17 cellular contexts compared by ENCODE assay signal in the genomic region with DNA sequence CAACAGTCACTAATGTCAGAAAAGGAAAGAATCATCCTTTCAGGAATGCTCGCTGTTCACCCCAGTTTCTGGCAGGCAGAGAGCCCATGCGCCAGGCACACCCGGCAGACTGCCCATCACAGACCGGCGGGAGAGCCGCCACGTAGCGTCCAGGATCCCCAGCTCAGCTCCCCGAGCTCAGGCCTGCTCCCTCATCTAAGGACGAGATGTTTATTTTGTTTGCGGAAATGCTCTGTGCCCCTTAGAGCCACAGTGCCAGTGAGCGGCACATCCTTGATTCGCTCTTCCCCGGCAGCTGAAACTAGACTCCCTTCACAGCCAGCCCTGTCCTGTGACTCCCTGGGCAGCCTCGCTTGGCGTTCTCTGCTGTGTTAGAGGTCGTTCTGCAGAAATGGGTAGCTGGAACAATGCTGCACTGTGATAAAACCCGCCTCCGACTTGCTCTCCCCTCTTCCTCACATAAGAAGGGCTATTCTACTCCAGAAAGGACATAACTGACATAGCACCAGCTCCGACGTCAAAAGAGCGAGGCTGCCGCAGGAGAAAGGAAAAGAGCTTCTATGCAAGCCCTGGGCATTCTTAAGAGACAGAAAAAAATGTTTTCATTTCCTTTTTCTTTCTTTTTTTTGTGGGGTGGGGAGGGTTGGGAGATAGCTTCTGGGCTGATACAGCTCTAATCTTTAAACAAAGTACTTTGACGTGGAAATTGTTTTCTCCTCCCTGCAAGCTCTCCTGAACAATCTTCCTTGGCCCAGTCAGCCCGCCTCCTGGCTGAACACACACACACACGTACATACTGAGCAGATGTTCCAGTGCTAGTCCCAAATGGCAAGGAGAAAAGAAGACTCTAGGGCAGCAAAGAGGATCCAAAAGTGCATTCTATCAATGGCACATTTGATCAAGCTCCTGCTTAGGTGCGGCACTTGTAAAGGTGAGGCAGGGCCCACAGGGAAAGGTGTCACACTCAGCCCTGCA. TPM values are rescaled to one million over a fixed set of nuclear protein-coding genes. Genes with fewer than 3 reads are reported as not detected.
DNase-seq lines count a peak whose midpoint lies in the region; ATAC-seq and TF ChIP-seq lines count a peak whose summit lies in the region.
"Had no signal": no experiment of that assay in that cellular context is flagged by ENCODE, and none has a peak within 500 bp of the region (broad histone marks: within the 10 kb centered on the region; RNA-seq: fewer than 3 reads in every experiment).

No MANE protein-coding gene starts in this region.

- no peak overlapping the region for H3K9ac ChIP-seq in endodermal cell (ENCODE audit: extremely low read depth, low read length, poor library complexity, severe bottlenecking)
- no peak overlapping the region for H3K9ac ChIP-seq in mesendoderm (ENCODE audit: low read length)

- H3K36me3 Mint-ChIP-seq in activated CD8-positive, alpha-beta memory T cell treated with anti-CD3 and anti-CD28 coated beads, Interleukin-2, amount 10 ng/mL, durations not matched to agents 7 days and 5 days = peaks cover 43% of the 10 kb centered on the region
- peaks cover 79% of the 10 kb centered on the region for H3K36me3 Mint-ChIP-seq in endodermal cell (ENCODE audit: low read depth)

- ATAC-seq in activated CD8-positive, alpha-beta memory T cell treated with anti-CD3 and anti-CD28 coated beads, Interleukin-2, amount 10 ng/mL, durations not matched to agents 7 days and 5 days = no peak
- ATAC-seq: stimulated activated naive B cell treated with anti-CD40 and anti-IgM and Interleukin-4, amounts not matched to agents 10 μg/mL and 1 μg/mL and 100 μg/mL, for 72 hours had no signal

- H2BK15ac ChIP-seq in mesendoderm (replicated peaks; ENCODE audit: low read depth) = no peak overlapping the region

- H3K4me2 ChIP-seq in mesendoderm (ENCODE audit: low read length) = no peak overlapping the region

- H3K4me1 ChIP-seq in endodermal cell (ENCODE audit: control insufficient read depth, insufficient read depth, low read length) (peaks cover 9% of the 10 kb centered on the region), mesendoderm (ENCODE audit: control insufficient read depth, low read depth, low read length) (peaks cover 8% of the 10 kb centered on the region), testis (peaks cover 14% of the 10 kb centered on the region), transverse colon (no peaks in the 10 kb centered on the region)

- TF ChIP-seq POLR2A in testis (IDR thresholded peaks at IDR 0.05) = no peak
- TF ChIP-seq POLR2A in transverse colon (IDR thresholded peaks at IDR 0.05) = no peak

- H3K79me1 ChIP-seq in mesendoderm (ENCODE audit: low read length) = no peaks in the 10 kb centered on the region

- H2AK5ac ChIP-seq in mesendoderm (ENCODE audit: low read length) = no peak overlapping the region

- TF ChIP-seq CTCF in endodermal cell (conservative IDR thresholded peaks at IDR 0.05) = no peak
- no peak for TF ChIP-seq CTCF in testis (IDR thresholded peaks at IDR 0.05)
- no peak for TF ChIP-seq CTCF in transverse colon (IDR thresholded peaks at IDR 0.05)

- no peak overlapping the region for H4K8ac ChIP-seq in mesendoderm (ENCODE audit: low read depth, low read length)

- no peaks in the 10 kb centered on the region for H3K9me3 Mint-ChIP-seq in activated CD8-positive, alpha-beta memory T cell treated with anti-CD3 and anti-CD28 coated beads, Interleukin-2, amount 10 ng/mL, durations not matched to agents 7 days and 5 days (ENCODE audit: low read depth)
- H3K9me3 Mint-ChIP-seq in endodermal cell = peaks cover 21% of the 10 kb centered on the region
- H3K9me3 Mint-ChIP-seq: activated CD4-positive, alpha-beta memory T cell treated with anti-CD3 and anti-CD28 coated beads for 36 hours; nephron; T-helper 2 cell treated with Interferon-gamma antibody and Interleukin-4, amounts not matched to agents 5 μg/mL and 100 μg/mL, for 36 hours had no signal

- H2BK120ac ChIP-seq in mesendoderm (ENCODE audit: low read depth, low read length) = no peak overlapping the region

- peak; percentile 44 for DNase-seq in activated CD8-positive, alpha-beta memory T cell treated with anti-CD3 and anti-CD28 coated beads for 24 hours
- DNase-seq in activated CD8-positive, alpha-beta memory T cell treated with anti-CD3 and anti-CD28 coated beads, Interleukin-2, amount 10 ng/mL, durations not matched to agents 7 days and 5 days = no peak
- DNase-seq in endodermal cell (peak; percentile 37), mesendoderm (no peak), testis (peak; percentile 79), RKO (ENCODE audit: low spot score) (no peak), transverse colon (no peak), GF-D8 (lab: John Stamatoyannopoulos, UW) (no peak)
- DNase-seq: activated CD4-positive, alpha-beta memory T cell treated with anti-CD3 and anti-CD28 coated beads for 36 hours; KG1; NCI-H1930; stimulated activated CD4-positive, alpha-beta T cell treated with anti-CD3 and anti-CD28 coated beads, Interleukin-1b, Interleukin-23, amount 100 ng/mL, for 48 hours; stimulated activated naive B cell treated with anti-CD40 and anti-IgM and Interleukin-4, amounts not matched to agents 10 μg/mL and 1 μg/mL and 100 μg/mL, for 72 hours had no signal

- no peak overlapping the region for H3K4ac ChIP-seq in mesendoderm (ENCODE audit: low read depth, low read length)

- no peaks in the 10 kb centered on the region for H3K79me2 ChIP-seq in mesendoderm (ENCODE audit: control insufficient read depth, insufficient read depth, low read length)

- no peaks in the 10 kb centered on the region for H3K27me3 Mint-ChIP-seq in activated CD8-positive, alpha-beta memory T cell treated with anti-CD3 and anti-CD28 coated beads, Interleukin-2, amount 10 ng/mL, durations not matched to agents 7 days and 5 days
- no peaks in the 10 kb centered on the region for H3K27me3 Mint-ChIP-seq in endodermal cell (ENCODE audit: insufficient read depth)
- H3K27me3 Mint-ChIP-seq: activated CD4-positive, alpha-beta memory T cell treated with anti-CD3 and anti-CD28 coated beads for 36 hours; stimulated activated naive B cell treated with anti-CD40 and anti-IgM and Interleukin-4, amounts not matched to agents 10 μg/mL and 1 μg/mL and 100 μg/mL, for 72 hours had no signal

- WGBS in endodermal cell (ENCODE audit: insufficient coverage in 1 of 2, insufficient read length in 1 of 2), 2 experiments = 90 to 91% methylated on average over 19 to 27 of the region's 27 CpGs
- WGBS in mesendoderm (ENCODE audit: extremely low coverage, insufficient coverage, low lambda C conversion rate) = no CpG with 5 or more reads among the region's 27 CpGs
- 66 to 85% methylated on average over 26 to 27 of the region's 27 CpGs for WGBS in testis, 2 donors
- WGBS in transverse colon (ENCODE audit: low coverage in 1 of 2), 2 donors = 82 to 89% methylated on average over 11 to 27 of the region's 27 CpGs

- intact Hi-C loops in testis (cut with DNase I; ENCODE audit: low total_unique reads) (no loop called here), transverse colon (cut with DNase I; ENCODE audit: low total_unique reads) (no loop called here)

- in situ Hi-C loops in transverse colon (cut with MboI; ENCODE audit: low pct_ligation_motif_present in 1 of 4, low pct_unique_long_range_greater_than_20kb in 1 of 4, low sequenced_read_pairs in 3 of 4) = no loop called here

- H3K27ac Mint-ChIP-seq in activated CD8-positive, alpha-beta memory T cell treated with anti-CD3 and anti-CD28 coated beads, Interleukin-2, amount 10 ng/mL, durations not matched to agents 7 days and 5 days = no peak overlapping the region
- peak overlapping the region; percentile 16 for H3K27ac Mint-ChIP-seq in endodermal cell
- H3K27ac Mint-ChIP-seq: activated CD4-positive, alpha-beta memory T cell treated with anti-CD3 and anti-CD28 coated beads for 36 hours; nephron; stimulated activated naive B cell treated with anti-CD40 and anti-IgM and Interleukin-4, amounts not matched to agents 10 μg/mL and 1 μg/mL and 100 μg/mL, for 72 hours; T-helper 2 cell treated with Interferon-gamma antibody and Interleukin-4, amounts not matched to agents 5 μg/mL and 100 μg/mL, for 36 hours had no signal

- H3K56ac ChIP-seq in mesendoderm (ENCODE audit: low read length) = peak overlapping the region; percentile 10

- H3K9me3 ChIP-seq in endodermal cell (ENCODE audit: control insufficient read depth, low read length) (peaks cover 22% of the 10 kb centered on the region), testis (no peaks in the 10 kb centered on the region), transverse colon (no peaks in the 10 kb centered on the region)

- CTCF ChIA-PET in activated CD8-positive, alpha-beta memory T cell treated with anti-CD3 and anti-CD28 coated beads, Interleukin-2, amount 10 ng/mL, durations not matched to agents 7 days and 5 days (lab: Charles Lee) = interaction anchor here (0.7 to 1.2 kb wide), 2 partner anchors 10 to 17 kb away, joined by 3 read pairs; no protein-coding TSS in a partner anchor

- H3K36me3 ChIP-seq in endodermal cell (ENCODE audit: control insufficient read depth, insufficient read depth, low read length) = peaks cover 74% of the 10 kb centered on the region
- H3K36me3 ChIP-seq in mesendoderm (ENCODE audit: control insufficient read depth, insufficient read depth, low read length) = peaks cover 7% of the 10 kb centered on the region
- H3K36me3 ChIP-seq in testis (ENCODE audit: low read depth, missing control alignments) = no peaks in the 10 kb centered on the region
- peaks cover 1 to 23% (median 7%) of the 10 kb centered on the region in 4 donors for H3K36me3 ChIP-seq in transverse colon

- H3K4me1 Mint-ChIP-seq in activated CD8-positive, alpha-beta memory T cell treated with anti-CD3 and anti-CD28 coated beads, Interleukin-2, amount 10 ng/mL, durations not matched to agents 7 days and 5 days = peaks cover 4% of the 10 kb centered on the region
- peaks cover 6% of the 10 kb centered on the region for H3K4me1 Mint-ChIP-seq in endodermal cell
- H3K4me1 Mint-ChIP-seq: stimulated activated naive B cell treated with anti-CD40 and anti-IgM and Interleukin-4, amounts not matched to agents 10 μg/mL and 1 μg/mL and 100 μg/mL, for 72 hours had no signal

- H4K5ac ChIP-seq in mesendoderm (ENCODE audit: low read length) = no peak overlapping the region

- no peak overlapping the region for H3K23ac ChIP-seq in mesendoderm (ENCODE audit: low read length)

- no peak for TF ChIP-seq EP300 in transverse colon (IDR thresholded peaks at IDR 0.05; ENCODE audit: low read depth)

- no peak overlapping the region for H3K18ac ChIP-seq in mesendoderm (ENCODE audit: low read length)

- no peak overlapping the region for H3K4me3 Mint-ChIP-seq in activated CD8-positive, alpha-beta memory T cell treated with anti-CD3 and anti-CD28 coated beads, Interleukin-2, amount 10 ng/mL, durations not matched to agents 7 days and 5 days
- no peak overlapping the region for H3K4me3 Mint-ChIP-seq in endodermal cell
- H3K4me3 Mint-ChIP-seq: activated CD4-positive, alpha-beta memory T cell treated with anti-CD3 and anti-CD28 coated beads for 36 hours; nephron; stimulated activated naive B cell treated with anti-CD40 and anti-IgM and Interleukin-4, amounts not matched to agents 10 μg/mL and 1 μg/mL and 100 μg/mL, for 72 hours; T-helper 2 cell treated with Interferon-gamma antibody and Interleukin-4, amounts not matched to agents 5 μg/mL and 100 μg/mL, for 36 hours had no signal

- H3K4me3 ChIP-seq in endodermal cell (ENCODE audit: low read length) = no peak overlapping the region
- H3K4me3 ChIP-seq in mesendoderm (ENCODE audit: low read length) = no peak overlapping the region
- no peak overlapping the region for H3K4me3 ChIP-seq in testis
- H3K4me3 ChIP-seq in transverse colon = no peak overlapping the region

- H2BK5ac ChIP-seq in mesendoderm (ENCODE audit: low read length) = no peak overlapping the region

- H3K27me3 ChIP-seq in endodermal cell (ENCODE audit: control insufficient read depth, insufficient read depth, low read length, poor library complexity, severe bottlenecking) (no peaks in the 10 kb centered on the region), mesendoderm (ENCODE audit: insufficient read depth, low read length, poor library complexity) (no peaks in the 10 kb centered on the region), testis (no peaks in the 10 kb centered on the region), transverse colon (no peaks in the 10 kb centered on the region)

- H3K27ac ChIP-seq in endodermal cell (ENCODE audit: low read depth, low read length) (peak overlapping the region; percentile 69), mesendoderm (ENCODE audit: low read depth, low read length) (no peak overlapping the region), testis (peak overlapping the region; percentile 42 to 52), transverse colon (peak overlapping the region in 1 of 4 donors; percentile 15)
- H3K27ac ChIP-seq: 22Rv1 had no signal

RNA-seq across cellular contexts. Expression of a gene that starts 37.2 kb away (rescaled TPM):
- not detected for total RNA-seq in activated CD8-positive, alpha-beta memory T cell treated with anti-CD3 and anti-CD28 coated beads, Interleukin-2, amount 10 ng/mL, durations not matched to agents 7 days and 5 days
- total RNA-seq in endodermal cell (not detected), testis (1 to 10 TPM; 1.4 to 2.2 TPM), transverse colon (not detected)
- polyA plus RNA-seq in endodermal cell (2013, experiment 1 of 2) = not detected
- not detected for polyA plus RNA-seq in endodermal cell (2013, experiment 2 of 2)
- not detected for polyA plus RNA-seq in mesendoderm (2013, experiment 1 of 2)
- polyA plus RNA-seq in mesendoderm (2013, experiment 2 of 2) = not detected
- 4.0 TPM for polyA plus RNA-seq in testis (ENCODE audit: insufficient read depth, low read depth, low replicate concordance)
- total RNA-seq: activated CD4-positive, alpha-beta memory T cell treated with anti-CD3 and anti-CD28 coated beads for 36 hours; PC-3 had no signal

RNA-seq across cellular contexts. Expression of a gene that starts 56.9 kb away (rescaled TPM):
- total RNA-seq in activated CD8-positive, alpha-beta memory T cell treated with anti-CD3 and anti-CD28 coated beads, Interleukin-2, amount 10 ng/mL, durations not matched to agents 7 days and 5 days = 10 to 100 TPM; 17.5 to 28.3 TPM
- total RNA-seq in endodermal cell = 10 to 100 TPM in 1 of 2 donors, 1 to 10 TPM in 1; 9.4 to 14.0 TPM
- polyA plus RNA-seq in endodermal cell (2013, experiment 1 of 2) = 9.7 TPM
- polyA plus RNA-seq in endodermal cell (2013, experiment 2 of 2) = 9.0 TPM
- polyA plus RNA-seq in mesendoderm (2013, experiment 1 of 2) = 7.0 TPM
- polyA plus RNA-seq in mesendoderm (2013, experiment 2 of 2) = 6.7 TPM
- total RNA-seq in testis = 10 to 100 TPM; 38.8 to 41.4 TPM
- 16.6 TPM for polyA plus RNA-seq in testis (ENCODE audit: insufficient read depth, low read depth, low replicate concordance)
- 1 to 10 TPM; 6.4 to 8.7 (median 7.3) TPM for total RNA-seq in transverse colon

RNA-seq across cellular contexts. Expression of a gene that starts 57.0 kb away (rescaled TPM):
- total RNA-seq in activated CD8-positive, alpha-beta memory T cell treated with anti-CD3 and anti-CD28 coated beads, Interleukin-2, amount 10 ng/mL, durations not matched to agents 7 days and 5 days = 10 to 100 TPM; 29.3 to 30.1 TPM
- 10 to 100 TPM; 46.4 to 48.3 TPM for total RNA-seq in endodermal cell
- 43.2 TPM for polyA plus RNA-seq in endodermal cell (2013, experiment 1 of 2)
- 39.6 TPM for polyA plus RNA-seq in endodermal cell (2013, experiment 2 of 2)
- 87.4 TPM for polyA plus RNA-seq in mesendoderm (2013, experiment 1 of 2)
- polyA plus RNA-seq in mesendoderm (2013, experiment 2 of 2) = 86.9 TPM
- 10 to 100 TPM; 27.8 to 32.6 TPM for total RNA-seq in testis
- polyA plus RNA-seq in testis (ENCODE audit: insufficient read depth, low read depth, low replicate concordance) = 34.4 TPM
- 1 to 10 TPM in 3 of 4 donors, not detected in 1; 3.7 to 4.8 (median 4.1) TPM for total RNA-seq in transverse colon

Comparison
In these comparisons a context has a peak if more than half of its experiments do, and no peak if none do; other contexts are left out.
1. DNase-seq: peak in activated CD8-positive, alpha-beta memory T cell treated with anti-CD3 and anti-CD28 coated beads for 24 hours (single experiment), endodermal cell (single experiment) and testis (single experiment); none in activated CD8-positive, alpha-beta memory T cell treated with anti-CD3 and anti-CD28 coated beads, Interleukin-2, amount 10 ng/mL, durations not matched to agents 7 days and 5 days (single experiment), mesendoderm (single experiment), RKO (single experiment), transverse colon (single experiment) and GF-D8 (single experiment).
2. RNA of a gene that starts 57.0 kb away (total RNA-seq): 46.4 to 48.3 TPM in endodermal cell, 27.8 to 32.6 TPM in testis and 29.3 to 30.1 TPM in activated CD8-positive, alpha-beta memory T cell treated with anti-CD3 and anti-CD28 coated beads, Interleukin-2, amount 10 ng/mL, durations not matched to agents 7 days and 5 days; 3.7 to 4.8 TPM in transverse colon; every median in the first group is over 4 times any median in the second.